Comparison of ENCODE assay signal across 8 cellular contexts in the genomic region with DNA sequence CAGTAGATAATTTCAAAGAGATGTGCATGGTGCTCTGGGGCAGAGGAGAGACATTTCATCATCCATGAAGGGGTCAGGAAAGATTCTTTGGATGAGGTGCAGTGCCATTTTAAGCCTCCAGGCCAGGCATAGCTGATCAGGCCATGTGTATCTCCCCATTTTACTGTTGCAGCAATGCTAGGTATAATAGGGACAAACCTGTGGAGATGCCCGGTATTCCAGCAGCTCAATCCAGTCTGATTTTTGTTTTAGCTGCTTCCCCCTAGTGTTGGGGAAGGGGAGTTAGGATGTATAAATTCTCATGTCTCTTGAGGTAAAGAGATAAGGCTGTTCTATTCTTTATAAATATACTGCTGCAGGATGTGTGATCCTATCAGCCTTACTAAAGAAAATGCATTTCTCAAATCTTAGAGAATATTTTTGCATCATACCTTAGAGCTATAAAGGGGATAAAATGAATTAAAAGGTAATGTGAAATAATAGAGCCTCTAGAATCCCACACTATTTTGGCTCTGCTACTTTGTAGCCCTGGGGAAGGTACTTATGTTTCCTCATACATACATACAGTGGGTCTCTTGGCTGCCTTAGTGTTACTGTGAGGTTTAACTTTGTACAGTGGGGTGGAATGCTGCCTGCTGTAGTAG. TPM values are rescaled to one million over a fixed set of nuclear protein-coding genes. Genes with fewer than 3 reads are reported as not detected.
DNase-seq lines count a peak whose midpoint lies in the region; ATAC-seq and TF ChIP-seq lines count a peak whose summit lies in the region.

No MANE protein-coding gene starts in this region.

- ATAC-seq in HG03460 (IDR thresholded peaks at IDR 0.05; ENCODE audit: unreplicated experiment) = no peak
- no peak for ATAC-seq in HG02938 (IDR thresholded peaks at IDR 0.05; ENCODE audit: unreplicated experiment)

- H3K4me1 ChIP-seq in prostate gland (replicated peaks) = peaks cover 9% of the 10 kb centered on the region

- no peaks in the 10 kb centered on the region for H3K27me3 ChIP-seq in GM06990 (replicated peaks; ENCODE audit: control insufficient read depth, insufficient read depth, low read length)
- H3K27me3 ChIP-seq in dorsolateral prefrontal cortex = no peaks in the 10 kb centered on the region
- H3K27me3 ChIP-seq in prostate gland (replicated peaks; ENCODE audit: insufficient read depth) = no peaks in the 10 kb centered on the region

- peaks cover 20% of the 10 kb centered on the region for H3K36me3 ChIP-seq in GM06990 (ENCODE audit: control insufficient read depth, insufficient read depth, low read length)
- no peaks in the 10 kb centered on the region for H3K36me3 ChIP-seq in prostate gland

- no peaks in the 10 kb centered on the region for H3K9me3 ChIP-seq in prostate gland

- intact Hi-C loops in dorsolateral prefrontal cortex (cut with DNase I) = loop anchor here (10.0 kb wide), 2 partner anchors 134 to 166 kb away; partner anchors contain the start of gene TF (in 1 of the 2)
- intact Hi-C loops in prostate gland (cut with DNase I) = loop anchor here (10.0 kb wide), 1 partner anchor 104 kb away; no protein-coding TSS in a partner anchor

- DNase-seq in GM06990 (ENCODE audit: extremely low read depth, insufficient read length) = no peak
- peak; percentile 47 for DNase-seq in NB4 (ENCODE audit: low read depth)
- no peak for DNase-seq in dorsolateral prefrontal cortex
- DNase-seq in prostate gland (ENCODE audit: low spot score) = no peak
- DNase-seq in NCI-H510A (lab: John Stamatoyannopoulos, UW) = no peak
- DNase-seq in NCI-H748 (lab: John Stamatoyannopoulos, UW; ENCODE audit: unreplicated experiment) = no peak

- 4% methylated on average over 1 of the region's 1 CpG for WGBS in prostate gland

- peak overlapping the region in 2 of 59 donors; percentile 0 to 16 for H3K27ac ChIP-seq in dorsolateral prefrontal cortex
- H3K27ac ChIP-seq in prostate gland = no peak overlapping the region

- H3K4me3 ChIP-seq in GM06990 (replicated peaks; ENCODE audit: low read depth, low read length) (peak overlapping the region; percentile 46), NB4 (ENCODE audit: low read depth, low read length) (peak overlapping the region; percentile 37), dorsolateral prefrontal cortex (peak overlapping the region in 19 of 59 donors; percentile 1 to 84 (median 12)), prostate gland (no peak overlapping the region)

- TF ChIP-seq POLR2A in NB4 (IDR thresholded peaks at IDR 0.05; ENCODE audit: extremely low read depth, insufficient read length) = no peak
- no peak for TF ChIP-seq POLR2A in prostate gland (IDR thresholded peaks at IDR 0.05)

- peak; percentile 45 for TF ChIP-seq CTCF in GM06990 (IDR thresholded peaks at IDR 0.05; ENCODE audit: insufficient read depth, low read length, poor library complexity, severe bottlenecking)
- TF ChIP-seq CTCF in NB4 (IDR thresholded peaks at IDR 0.05; ENCODE audit: low read depth, low read length) = peak; percentile 34
- peak in 55 of 56 donors; percentile 25 to 67 (median 51) for TF ChIP-seq CTCF in dorsolateral prefrontal cortex (IDR thresholded peaks at IDR 0.05 in 54 of 56, conservative IDR thresholded peaks at IDR 0.05 in 2 of 56; ENCODE audit: low read depth in 1 of 56, partially characterized antibody in 56 of 56)
- TF ChIP-seq CTCF in prostate gland (IDR thresholded peaks at IDR 0.05) = peak in 3 of 4 experiments; percentile 47 to 61 (median 59)

RNA-seq across cellular contexts. Expression of gene CDV3, which starts 5.2 kb away (rescaled TPM):
- total RNA-seq in dorsolateral prefrontal cortex (100 to 1,000 TPM in 8 of 120 experiments, 10 to 100 TPM in 112; 60.4 to 111 (median 85.2) TPM), prostate gland (100 to 1,000 TPM in 1 of 2 donors, 10 to 100 TPM in 1; 68.8 to 105 TPM)

Comparison
In these comparisons a context has a peak if more than half of its experiments do, and no peak if none do; other contexts are left out.
1. H3K4me3 ChIP-seq: peak in GM06990 (single experiment) and NB4 (single experiment); none in prostate gland (0 of 2).
2. Peak in every context shown above with its lines, with median percentiles within 50 percentile points of each other: CTCF ChIP-seq.